ENCODE assay signal across 16 cellular contexts in the genomic region with DNA sequence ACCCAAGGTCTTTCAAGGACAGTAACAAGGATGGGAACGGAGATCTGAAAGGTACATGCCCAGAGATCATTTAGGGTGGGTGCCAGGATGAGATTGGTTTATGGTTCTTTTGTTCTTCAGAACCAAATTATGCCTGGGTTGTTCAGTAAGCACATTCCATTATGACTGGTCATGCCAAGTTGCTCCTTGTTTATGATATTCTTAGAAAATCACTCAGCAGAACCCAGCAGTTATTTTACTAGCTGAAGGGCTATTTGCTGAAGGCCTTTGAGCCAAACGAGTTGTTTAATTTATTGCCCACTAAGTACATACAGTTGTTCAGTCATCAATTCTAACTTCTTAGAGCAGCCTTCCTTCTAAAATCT. TPM values are rescaled to one million over a fixed set of nuclear protein-coding genes. Genes with fewer than 3 reads are reported as not detected.
DNase-seq lines count a peak whose midpoint lies in the region; ATAC-seq, FAIRE-seq and TF ChIP-seq lines count a peak whose summit lies in the region.
"Had no signal": no experiment of that assay in that cellular context is flagged by ENCODE, and none has a peak within 500 bp of the region (broad histone marks: within the 10 kb centered on the region; RNA-seq: fewer than 3 reads in every experiment).

No MANE protein-coding gene starts in this region.

- no peaks in the 10 kb centered on the region for H3K9me3 Mint-ChIP-seq in Calu3 (ENCODE audit: low read depth, unreplicated experiment)
- H3K9me3 Mint-ChIP-seq: CD4-positive, CD25-positive, alpha-beta regulatory T cell had no signal

- H3K27me3 Mint-ChIP-seq in Calu3 (ENCODE audit: unreplicated experiment) = no peaks in the 10 kb centered on the region

- H3K4me1 Mint-ChIP-seq in Calu3 (ENCODE audit: low read depth, unreplicated experiment) = peaks cover 49% of the 10 kb centered on the region
- H3K4me1 Mint-ChIP-seq: activated CD4-positive, alpha-beta T cell treated with anti-CD3 and anti-CD28 coated beads, Interleukin-2, amount 10 ng/mL, durations not matched to agents 24 days and 14 days; CD4-positive, CD25-positive, alpha-beta regulatory T cell had no signal

- no peak for FAIRE-seq in frontal cortex (lab: Jason Lieb, UNC)

- peak overlapping the region; percentile 65 for H3K4me3 Mint-ChIP-seq in Calu3 (ENCODE audit: low read depth, unreplicated experiment)
- H3K4me3 Mint-ChIP-seq: activated CD4-positive, alpha-beta T cell treated with anti-CD3 and anti-CD28 coated beads, Interleukin-2, amount 10 ng/mL, durations not matched to agents 24 days and 14 days; CD4-positive, CD25-positive, alpha-beta regulatory T cell had no signal

- H3K27ac Mint-ChIP-seq in Calu3 (ENCODE audit: unreplicated experiment) = peak overlapping the region; percentile 22
- H3K27ac Mint-ChIP-seq: activated CD4-positive, alpha-beta T cell treated with anti-CD3 and anti-CD28 coated beads, Interleukin-2, amount 10 ng/mL, durations not matched to agents 24 days and 14 days; CD4-positive, CD25-positive, alpha-beta regulatory T cell had no signal

- intact Hi-C loops in Calu3 (cut with micrococcal nuclease; ENCODE audit: unreplicated experiment) = loop anchor here (2.0 kb wide), 1 partner anchor 15 kb away; no protein-coding TSS in a partner anchor

- H3K36me3 Mint-ChIP-seq in Calu3 (ENCODE audit: insufficient read depth, unreplicated experiment) = peaks cover 20% of the 10 kb centered on the region
- H3K36me3 Mint-ChIP-seq: CD4-positive, CD25-positive, alpha-beta regulatory T cell had no signal

- CTCF ChIA-PET in Calu3 (lab: Charles Lee) = interaction anchor here (0.5 to 3.4 kb wide), 4 partner anchors 16 to 29 kb away, joined by 3 to 17 read pairs (median 4); no protein-coding TSS in a partner anchor

- BruUV-seq in Calu3 (replicated peaks; lab: Mats Ljungman, UMichigan) = no TSS peak

- ATAC-seq in esophagus mucosa = no peak

- DNase-seq in Calu3 (no peak), NCI-H69 (lab: John Stamatoyannopoulos, UW) (peak; percentile 11), dedifferentiated amniotic fluid mesenchymal stem cell (ENCODE audit: extremely low spot score) (peak; percentile 23), myocyte (ENCODE audit: low read depth) (peak; percentile 67), frontal cortex (ENCODE audit: low spot score in 2 of 2) (no peak), NOMO-1 treated with dmso at 0.1 percent for 144 hours (lab: John Stamatoyannopoulos, UW; ENCODE audit: unreplicated experiment) (no peak), NCI-H2029 treated with DMSO at 0.1 percent for 48 hours (lab: John Stamatoyannopoulos, UW) (no peak)
- DNase-seq: activated CD4-positive, alpha-beta T cell treated with anti-CD3 and anti-CD28 coated beads, Interleukin-2, amount 10 ng/mL, durations not matched to agents 24 days and 14 days; activated effector memory CD4-positive, alpha-beta T cell treated with Interleukin-2 at 50 U/mL for 16 hours; CD4-positive, CD25-positive, alpha-beta regulatory T cell; NCI-H524 treated with DMSO at 0.1 percent for 48 hours; stimulated activated CD4-positive, alpha-beta T cell treated with anti-CD3 and anti-CD28 coated beads, Interleukin-1b, Interleukin-23, amount 100 ng/mL, for 48 hours; stimulated activated naive CD4-positive, alpha-beta T cell had no signal

- TF ChIP-seq CTCF in Calu3 (IDR thresholded peaks at IDR 0.05; ENCODE audit: unreplicated experiment) = no peak

RNA-seq across cellular contexts. Expression of a gene that starts 0.6 kb away (rescaled TPM):
- 7.5 and 10.5 TPM in 2 replicates for total RNA-seq in Calu3 (2022)
- total RNA-seq in myocyte = not detected in 2 replicates
- polyA plus RNA-seq in myocyte (2012) = 0.19 TPM
- under 0.01 TPM for total RNA-seq in frontal cortex
- not detected for total RNA-seq in esophagus mucosa
- total RNA-seq: activated CD4-positive, alpha-beta T cell treated with anti-CD3 and anti-CD28 coated beads, Interleukin-2, amount 10 ng/mL, durations not matched to agents 24 days and 14 days; chondrocyte; osteocyte had no signal

Comparison
In these comparisons a context has a peak if more than half of its experiments do, and no peak if none do; other contexts are left out.
1. DNase-seq: peak in NCI-H69 (single experiment), dedifferentiated amniotic fluid mesenchymal stem cell (single experiment) and myocyte (single experiment); none in Calu3 (single experiment), frontal cortex (0 of 2), NOMO-1 treated with dmso at 0.1 percent for 144 hours (single experiment) and NCI-H2029 treated with DMSO at 0.1 percent for 48 hours (single experiment).